Comparison of ENCODE assay signal across 9 cellular contexts in the genomic region with DNA sequence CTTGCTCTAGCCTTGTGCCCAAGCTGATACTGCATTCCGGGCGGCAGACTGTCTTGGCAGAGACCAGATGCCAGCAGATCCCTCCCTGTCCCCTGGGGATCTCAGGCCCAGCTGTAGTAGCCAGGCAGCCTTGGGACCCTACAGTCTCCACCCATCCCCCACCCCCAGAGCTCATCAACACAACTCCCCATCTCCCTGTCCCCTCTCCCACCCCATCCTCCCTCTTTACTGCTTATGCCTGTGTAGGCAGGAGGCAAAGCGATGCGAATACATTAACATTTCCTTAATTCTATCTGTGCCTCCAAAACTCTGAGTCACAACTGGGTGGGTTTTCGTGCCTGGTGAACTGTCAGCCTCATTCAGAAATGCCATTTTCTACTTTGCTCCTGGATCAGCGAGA.
"Had no signal": no experiment of that assay in that cellular context is flagged by ENCODE, and none has a peak within 500 bp of the region (broad histone marks: within the 10 kb centered on the region; RNA-seq: fewer than 3 reads in every experiment).

No MANE protein-coding gene starts in this region.

- H3K9me3 ChIP-seq: esophagus squamous epithelium, left ventricle myocardium inferior, uterus had no signal

- H3K36me3 ChIP-seq: esophagus squamous epithelium, heart right ventricle, left ventricle myocardium inferior, uterus had no signal

- H3K4me3 ChIP-seq: esophagus squamous epithelium, heart right ventricle, left ventricle myocardium inferior, uterus had no signal

- H3K27ac ChIP-seq: heart right ventricle, left ventricle myocardium inferior had no signal

- DNase-seq: activated effector memory CD4-positive, alpha-beta T cell treated with Interleukin-2 at 50 U/mL for 16 hours; activated T-cell treated with anti-CD3 and anti-CD28 coated beads, Interleukin-2, amount 50 U/mL, for 24 hours; amniotic stem cell; esophagus squamous epithelium; foreskin fibroblast; left ventricle myocardium inferior; nephron progenitor cell; uterus had no signal

- H3K27me3 ChIP-seq: uterus had no signal

- H3K4me1 ChIP-seq: esophagus squamous epithelium, left ventricle myocardium inferior, uterus had no signal
